ENCODE assay signal across 16 cellular contexts in genomic region chr5:120446068-120446492, GRCh38. TPM values are rescaled to one million over a fixed set of nuclear protein-coding genes. Genes with fewer than 3 reads are reported as not detected.
DNase-seq lines count a peak whose midpoint lies in the region; ATAC-seq and TF ChIP-seq lines count a peak whose summit lies in the region.
"Had no signal": no experiment of that assay in that cellular context is flagged by ENCODE, and none has a peak within 500 bp of the region (broad histone marks: within the 10 kb centered on the region; RNA-seq: fewer than 3 reads in every experiment).

No MANE protein-coding gene starts in this region.

- no peak overlapping the region for H3K4me3 Mint-ChIP-seq in osteocyte (ENCODE audit: unreplicated experiment)
- H3K4me3 Mint-ChIP-seq: activated CD8-positive, alpha-beta T cell treated with anti-CD3 and anti-CD28 coated beads, Interleukin-2, amount 10 ng/mL, durations not matched to agents 7 days and 5 days; H9; natural killer cell treated with Interleukin-12 subunit alpha and Interleukin-12 subunit beta and Interleukin-15 and Interleukin-18, amount 100 ng/mL, for 72 hours; T-helper 17 cell; type B pancreatic cell had no signal

- H3K36me3 ChIP-seq in SJSA1, result no peaks in the 10 kb centered on the region

- no peaks in the 10 kb centered on the region for H3K9me3 ChIP-seq in SJSA1 (replicated peaks)

- no peaks in the 10 kb centered on the region for H3K9me3 Mint-ChIP-seq in osteocyte (ENCODE audit: unreplicated experiment)
- H3K9me3 Mint-ChIP-seq: H9, type B pancreatic cell had no signal

- H3K4me3 ChIP-seq in SJSA1, result no peak overlapping the region
- H3K4me3 ChIP-seq in fibroblast of pulmonary artery (replicated peaks; ENCODE audit: low read depth, low read length), result no peak overlapping the region

- H3K27me3 ChIP-seq in SJSA1 (replicated peaks), result no peaks in the 10 kb centered on the region

- no peaks in the 10 kb centered on the region for H3K36me3 Mint-ChIP-seq in osteocyte (ENCODE audit: unreplicated experiment)
- H3K36me3 Mint-ChIP-seq: natural killer cell treated with Interleukin-12 subunit alpha and Interleukin-12 subunit beta and Interleukin-15 and Interleukin-18, amount 100 ng/mL, for 72 hours; type B pancreatic cell had no signal

- peak overlapping the region; percentile 88 for H3K27ac Mint-ChIP-seq in osteocyte (ENCODE audit: unreplicated experiment)
- H3K27ac Mint-ChIP-seq: activated CD8-positive, alpha-beta T cell treated with anti-CD3 and anti-CD28 coated beads, Interleukin-2, amount 10 ng/mL, durations not matched to agents 7 days and 5 days; natural killer cell treated with Interleukin-12 subunit alpha and Interleukin-12 subunit beta and Interleukin-15 and Interleukin-18, amount 100 ng/mL, for 72 hours; T-helper 17 cell; type B pancreatic cell had no signal

- peaks cover 46% of the 10 kb centered on the region for H3K4me1 ChIP-seq in SJSA1 (replicated peaks)

- DNase-seq in EH (ENCODE audit: low read depth) (peak; percentile 96), SJSA1 (ENCODE audit: low read depth in 1 of 2, low spot score in 2 of 2) (peak; percentile 83 to 95), fibroblast of pulmonary artery (ENCODE audit: low read depth) (peak; percentile 99), osteocyte (ENCODE audit: extremely low spot score, unreplicated experiment) (no peak), ACHN (no peak), epidermal melanocyte (ENCODE audit: insufficient read length, low spot score) (no peak), OCI-M2 (lab: John Stamatoyannopoulos, UW; ENCODE audit: unreplicated experiment) (no peak)
- DNase-seq: activated CD8-positive, alpha-beta T cell treated with anti-CD3 and anti-CD28 coated beads, Interleukin-2, amount 10 ng/mL, durations not matched to agents 7 days and 5 days; DND-41; H9; NCI-H774; stimulated activated CD4-positive, alpha-beta T cell treated with anti-CD3 and anti-CD28 coated beads, Interleukin-4, amount 100 ng/mL, for 24 hours; T-helper 17 cell had no signal

- H3K27me3 Mint-ChIP-seq in osteocyte (ENCODE audit: unreplicated experiment), result no peaks in the 10 kb centered on the region
- H3K27me3 Mint-ChIP-seq: natural killer cell treated with Interleukin-12 subunit alpha and Interleukin-12 subunit beta and Interleukin-15 and Interleukin-18, amount 100 ng/mL, for 72 hours; type B pancreatic cell had no signal

- peak overlapping the region; percentile 62 for H3K27ac ChIP-seq in SJSA1

- in situ Hi-C loops in ACHN (cut with HindIII; ENCODE audit: low pct_ligation_motif_present, low pct_unique_long_range_greater_than_20kb, low sequenced_read_pairs), result no loop called here

- ATAC-seq in GM21619 (IDR thresholded peaks at IDR 0.05; ENCODE audit: unreplicated experiment), result no peak
- ATAC-seq: activated CD8-positive, alpha-beta T cell treated with anti-CD3 and anti-CD28 coated beads, Interleukin-2, amount 10 ng/mL, durations not matched to agents 7 days and 5 days; natural killer cell treated with Interleukin-12 subunit alpha and Interleukin-12 subunit beta and Interleukin-15 and Interleukin-18, amount 100 ng/mL, for 72 hours; T-helper 17 cell had no signal

- no peak for TF ChIP-seq CTCF in fibroblast of pulmonary artery (IDR thresholded peaks at IDR 0.05; ENCODE audit: low read length, missing control alignments)
- TF ChIP-seq CTCF in osteocyte (IDR thresholded peaks at IDR 0.05), result no peak

- peaks cover 36% of the 10 kb centered on the region for H3K4me1 Mint-ChIP-seq in osteocyte (ENCODE audit: unreplicated experiment)
- H3K4me1 Mint-ChIP-seq: T-helper 17 cell had no signal

RNA-seq across cellular contexts. Expression of gene PRR16, which starts 18.0 kb away (rescaled TPM):
- 10.3 and 16.0 TPM in 2 replicates for total RNA-seq in SJSA1 (2014; rRNA removed; shearing (Covaris generic))
- total RNA-seq in osteocyte, result 18.3 and 20.9 TPM in 2 replicates
- total RNA-seq: activated CD8-positive, alpha-beta T cell treated with anti-CD3 and anti-CD28 coated beads, Interleukin-2, amount 10 ng/mL, durations not matched to agents 7 days and 5 days; natural killer cell treated with Interleukin-12 subunit alpha and Interleukin-12 subunit beta and Interleukin-15 and Interleukin-18, amount 100 ng/mL, for 72 hours; T-helper 17 cell had no signal

Comparison
In these comparisons a context has a peak if more than half of its experiments do, and no peak if none do; other contexts are left out.
1. DNase-seq: peak in EH (single experiment), SJSA1 (2 of 2) and fibroblast of pulmonary artery (single experiment); none in osteocyte (single experiment), ACHN (single experiment), epidermal melanocyte (single experiment) and OCI-M2 (single experiment).